ENCODE assay signal across 22 cellular contexts in the genomic region with DNA sequence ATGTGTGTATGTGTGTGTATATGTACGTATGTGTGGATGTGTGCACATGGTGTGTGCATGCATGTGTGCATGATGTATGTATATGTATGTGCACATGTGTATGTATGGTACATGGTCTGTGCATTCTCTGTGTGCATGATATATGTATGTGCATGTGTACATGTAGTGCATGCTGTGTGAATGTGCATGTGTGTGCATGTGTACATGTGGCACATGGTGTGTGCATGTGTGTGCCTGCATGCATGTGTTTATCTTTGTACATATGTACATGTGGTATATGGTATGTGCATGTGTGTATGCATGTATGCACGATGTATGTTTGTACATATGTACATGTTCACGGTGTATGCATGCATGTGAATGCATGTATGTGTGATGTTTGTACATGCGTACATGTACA.
DNase-seq lines count a peak whose midpoint lies in the region; ATAC-seq, FAIRE-seq and TF ChIP-seq lines count a peak whose summit lies in the region.
"Had no signal": no experiment of that assay in that cellular context is flagged by ENCODE, and none has a peak within 500 bp of the region (broad histone marks: within the 10 kb centered on the region; RNA-seq: fewer than 3 reads in every experiment).

No MANE protein-coding gene starts in this region.

- H2AFZ ChIP-seq in neuronal stem cell (ENCODE audit: low read length), result no peak overlapping the region

- H3K4me1 ChIP-seq in neuronal stem cell (ENCODE audit: control insufficient read depth in 2 of 2, insufficient read depth in 1 of 2, low read depth in 1 of 2, low read length in 2 of 2) (peaks cover 0 to 2% of the 10 kb centered on the region in 2 donors), BE2C (peaks cover 3% of the 10 kb centered on the region)
- H3K4me1 ChIP-seq: HAP-1 had no signal

- DNase-seq in GM12891 (ENCODE audit: insufficient read length, low spot score) (no peak), chondrocyte (ENCODE audit: low spot score) (peak; percentile 0), neuronal stem cell (ENCODE audit: low spot score) (no peak), NCI-H345 (lab: John Stamatoyannopoulos, UW) (no peak), BE2C (no peak)
- DNase-seq: CD4-positive, alpha-beta T cell; CD8-positive, alpha-beta memory T cell; DMS 273 treated with DMSO at 0.1 percent for 48 hours; DMS79; EL; GDM1; GOT3; HFFc6 had no signal

- H4K91ac ChIP-seq in neuronal stem cell (ENCODE audit: low read depth, low read length, poor library complexity), result no peak overlapping the region

- no peak overlapping the region for H2BK5ac ChIP-seq in neuronal stem cell (ENCODE audit: low read length)

- no peak overlapping the region for H3K14ac ChIP-seq in neuronal stem cell (ENCODE audit: low read length)

- H3K4me2 ChIP-seq in neuronal stem cell (ENCODE audit: insufficient read depth, low read length, poor library complexity, severe bottlenecking), result no peak overlapping the region
- H3K4me2 ChIP-seq: BLaER1 treated with 17β-estradiol and CSF1 and Interleukin-3, amounts not matched to agents 10 nM and 100 nM had no signal

- H3K79me1 ChIP-seq in neuronal stem cell (ENCODE audit: low read depth, low read length), result no peaks in the 10 kb centered on the region

- H2AK5ac ChIP-seq in neuronal stem cell (ENCODE audit: low read depth, low read length), result no peak overlapping the region

- H3K9me3 ChIP-seq in neuronal stem cell (replicated peaks in 1 of 2; ENCODE audit: control insufficient read depth in 2 of 2, insufficient read depth in 1 of 2, low read depth in 1 of 2, low read length in 2 of 2) (peaks cover 0 to 4% of the 10 kb centered on the region in 2 donors), BE2C (no peaks in the 10 kb centered on the region)
- H3K9me3 ChIP-seq: HAP-1 had no signal

- no peaks in the 10 kb centered on the region for H3K36me3 Mint-ChIP-seq in chondrocyte (ENCODE audit: low read depth)
- H3K36me3 Mint-ChIP-seq: CD14-positive monocyte; CD8-positive, alpha-beta memory T cell had no signal

- WGBS in neuronal stem cell (ENCODE audit: extremely low coverage in 2 of 2, insufficient read length in 2 of 2, insufficient replicate concordance in 1 of 2), 2 donors, result no CpG with 5 or more reads among the region's 4 CpGs

- no peak overlapping the region for H3K18ac ChIP-seq in neuronal stem cell (ENCODE audit: low read length)

- H3K4me3 ChIP-seq in neuronal stem cell (ENCODE audit: low read length in 2 of 2), result no peak overlapping the region
- no peak overlapping the region for H3K4me3 ChIP-seq in BE2C (ENCODE audit: low read depth, low read length)
- H3K4me3 ChIP-seq: BLaER1 treated with 17β-estradiol and CSF1 and Interleukin-3, amounts not matched to agents 10 nM and 100 nM; GM12878; HAP-1 had no signal

- H4K8ac ChIP-seq in neuronal stem cell (ENCODE audit: low read depth, low read length), result no peak overlapping the region

- no peaks in the 10 kb centered on the region for H3K9me3 Mint-ChIP-seq in chondrocyte (ENCODE audit: low read depth)
- H3K9me3 Mint-ChIP-seq: CD4-positive, alpha-beta T cell; HFFc6 had no signal

- no peak for TF ChIP-seq POLR2A in GM12891 (IDR thresholded peaks at IDR 0.05; ENCODE audit: low read depth, low read length)

- no peak overlapping the region for H3K4me3 Mint-ChIP-seq in chondrocyte (ENCODE audit: unreplicated experiment)
- H3K4me3 Mint-ChIP-seq: B cell; CD14-positive monocyte; CD4-positive, alpha-beta T cell; CD8-positive, alpha-beta memory T cell; HFFc6 had no signal

- H3K23ac ChIP-seq in neuronal stem cell (ENCODE audit: low read depth, low read length, poor library complexity), result no peak overlapping the region

- peaks cover 3% of the 10 kb centered on the region for H3K27me3 Mint-ChIP-seq in chondrocyte (ENCODE audit: low read depth)

- H3K4ac ChIP-seq in neuronal stem cell (ENCODE audit: low read length), result no peak overlapping the region

- peak overlapping the region; percentile 85 for H3K9ac ChIP-seq in neuronal stem cell (ENCODE audit: low read depth, low read length, poor library complexity)
- H3K9ac ChIP-seq: BLaER1 treated with 17β-estradiol and CSF1 and Interleukin-3, amounts not matched to agents 10 nM and 100 nM had no signal

- H3K27me3 ChIP-seq in neuronal stem cell (ENCODE audit: control insufficient read depth in 3 of 3, insufficient read depth in 3 of 3, low read depth in 1 of 3, low read length in 3 of 3), result no peaks in the 10 kb centered on the region
- no peaks in the 10 kb centered on the region for H3K27me3 ChIP-seq in BE2C
- H3K27me3 ChIP-seq: BLaER1 treated with 17β-estradiol and CSF1 and Interleukin-3, amounts not matched to agents 10 nM and 100 nM had no signal

- peaks cover 0 to 3% of the 10 kb centered on the region in 2 donors for H3K36me3 ChIP-seq in neuronal stem cell (replicated peaks in 1 of 2; ENCODE audit: control insufficient read depth in 2 of 2, insufficient read depth in 2 of 2, low read length in 2 of 2)
- H3K36me3 ChIP-seq in BE2C, result no peaks in the 10 kb centered on the region
- H3K36me3 ChIP-seq: BLaER1 treated with 17β-estradiol and CSF1 and Interleukin-3, amounts not matched to agents 10 nM and 100 nM; HAP-1 had no signal

- H2BK120ac ChIP-seq in neuronal stem cell (ENCODE audit: low read depth, low read length), result no peak overlapping the region

- no peaks in the 10 kb centered on the region for H3K4me1 Mint-ChIP-seq in chondrocyte (ENCODE audit: low read depth)
- H3K4me1 Mint-ChIP-seq: B cell; CD14-positive monocyte; CD8-positive, alpha-beta memory T cell had no signal

- TF ChIP-seq CTCF in chondrocyte (IDR thresholded peaks at IDR 0.05) (no peak), BE2C (IDR thresholded peaks at IDR 0.05; ENCODE audit: low read depth, low read length) (no peak)

- no peak overlapping the region for H3K27ac ChIP-seq in neuronal stem cell (replicated peaks; ENCODE audit: low read length)
- H3K27ac ChIP-seq: BLaER1 treated with 17β-estradiol and CSF1 and Interleukin-3, amounts not matched to agents 10 nM and 100 nM had no signal

- no peak for ATAC-seq in HG02852 (IDR thresholded peaks at IDR 0.05; ENCODE audit: unreplicated experiment)
- ATAC-seq: GM12878 had no signal

- peak; percentile 59 for FAIRE-seq in GM12891 (lab: Jason Lieb, UNC)
- FAIRE-seq: D721Med, GM12878, GM18507, H54 had no signal

- no peak overlapping the region for H3K27ac Mint-ChIP-seq in chondrocyte (ENCODE audit: unreplicated experiment)
- H3K27ac Mint-ChIP-seq: B cell; CD14-positive monocyte; CD4-positive, alpha-beta T cell; CD8-positive, alpha-beta memory T cell; HFFc6 had no signal

- no peak overlapping the region for H2BK12ac ChIP-seq in neuronal stem cell (ENCODE audit: low read length)

- no peak overlapping the region for H2BK15ac ChIP-seq in neuronal stem cell (ENCODE audit: low read length)

TF ChIP-seq in GM12891, 5 proteins besides CTCF, POLR2A, EP300 and RAD21:
- no peak for TF ChIP-seq POLR2AphosphoS5 (IDR thresholded peaks at IDR 0.05; ENCODE audit: low read depth, low read length)
- TF ChIP-seq POU2F2 (IDR thresholded peaks at IDR 0.05; ENCODE audit: low read depth, low read length), result no peak
- TF ChIP-seq TAF1 (IDR thresholded peaks at IDR 0.05; ENCODE audit: low read depth, low read length), result no peak
- no peak for TF ChIP-seq SPI1 (IDR thresholded peaks at IDR 0.05; ENCODE audit: low read depth, low read length)
- TF ChIP-seq PAX5 (IDR thresholded peaks at IDR 0.05; ENCODE audit: insufficient read depth, low read length, severe bottlenecking), result no peak
